20 cellular contexts compared by ENCODE assay signal in genomic region chr4:3524349-3524748, GRCh38.
"Had no signal": no experiment of that assay in that cellular context is flagged by ENCODE, and none has a peak within 500 bp of the region (broad histone marks: within the 10 kb centered on the region; RNA-seq: fewer than 3 reads in every experiment).

No MANE protein-coding gene starts in this region.

- H3K9me3 Mint-ChIP-seq: activated naive CD4-positive, alpha-beta T cell treated with anti-CD3 and anti-CD28 coated beads, Interleukin-2, amount 50 U/mL, for 72 hours; activated T-helper 1 cell treated with anti-CD3 and anti-CD28 coated beads, Interleukin-12 subunit alpha, Interleukin-12 subunit beta, Interleukin-2, Interleukin-4 antibody, amounts not matched to agents 30 ng/mL and 10 ng/mL and 1 ng/mL, durations not matched to agents 14 hours and 24 hours and 36 hours; nephron had no signal

- H3K27ac Mint-ChIP-seq: activated T-helper 1 cell treated with anti-CD3 and anti-CD28 coated beads, Interleukin-12 subunit alpha, Interleukin-12 subunit beta, Interleukin-2, Interleukin-4 antibody, amounts not matched to agents 30 ng/mL and 10 ng/mL and 1 ng/mL, durations not matched to agents 14 hours and 24 hours and 36 hours had no signal

- H3K27me3 ChIP-seq: colonic mucosa, esophagus squamous epithelium, heart right ventricle, tibial nerve had no signal

- H3K4me3 Mint-ChIP-seq: activated T-helper 1 cell treated with anti-CD3 and anti-CD28 coated beads, Interleukin-12 subunit alpha, Interleukin-12 subunit beta, Interleukin-2, Interleukin-4 antibody, amounts not matched to agents 30 ng/mL and 10 ng/mL and 1 ng/mL, durations not matched to agents 14 hours and 24 hours and 36 hours had no signal

- H3K36me3 Mint-ChIP-seq: activated naive CD4-positive, alpha-beta T cell treated with anti-CD3 and anti-CD28 coated beads, Interleukin-2, amount 50 U/mL, for 72 hours had no signal

- ATAC-seq: activated naive CD4-positive, alpha-beta T cell treated with anti-CD3 and anti-CD28 coated beads, Interleukin-2, amount 50 U/mL, for 72 hours; heart right ventricle had no signal

- H3K9me3 ChIP-seq: colonic mucosa, esophagus squamous epithelium, heart right ventricle, left ventricle myocardium inferior, prostate gland, tibial nerve had no signal

- DNase-seq: activated CD4-positive, alpha-beta T cell treated with anti-CD3 and anti-CD28 coated beads for 4 hours; activated CD4-positive, alpha-beta T cell treated with anti-CD3 and anti-CD28 coated beads, Interleukin-2, amount 50 U/mL, for 48 hours; activated CD8-positive, alpha-beta memory T cell treated with anti-CD3 and anti-CD28 coated beads for 24 hours; activated gamma-delta T cell treated with Interleukin-2 at 50 U/mL for 16 hours; colonic mucosa; effector CD8-positive, alpha-beta T cell; esophagus squamous epithelium; foreskin melanocyte; kidney glomerular epithelial cell; left ventricle myocardium inferior; retina; stimulated activated naive CD4-positive, alpha-beta T cell; T-helper 1 cell had no signal

- H3K4me1 ChIP-seq: colonic mucosa, prostate gland had no signal

- H3K27ac ChIP-seq: colonic mucosa, epithelial cell of prostate, esophagus squamous epithelium, heart right ventricle, left ventricle myocardium inferior, prostate gland, tibial nerve had no signal

- H3K4me3 ChIP-seq: colonic mucosa, esophagus squamous epithelium, heart right ventricle, left ventricle myocardium inferior, prostate gland, tibial nerve had no signal
